In genomic region chr2:144703852-144704324, GRCh38 we compare ENCODE assay signal across 10 cellular contexts.
A peak's percentile ranks its signal among the peaks of the same experiment; 100 is the strongest.
DNase-seq lines count a peak whose midpoint lies in the region; ATAC-seq and TF ChIP-seq lines count a peak whose summit lies in the region.
"Had no signal": no experiment of that assay in that cellular context is flagged by ENCODE, and none has a peak within 500 bp of the region (broad histone marks: within the 10 kb centered on the region; RNA-seq: fewer than 3 reads in every experiment).

No MANE protein-coding gene starts in this region.

- H3K4me3 ChIP-seq in astrocyte of the cerebellum (ENCODE audit: low read depth, low read length): no peak overlapping the region
- no peak overlapping the region for H3K4me3 ChIP-seq in mesendoderm (ENCODE audit: low read length)
- H3K4me3 ChIP-seq: suprapubic skin had no signal

- no peaks in the 10 kb centered on the region for H3K4me1 ChIP-seq in mesendoderm (ENCODE audit: control insufficient read depth, low read depth, low read length)

- no peak overlapping the region for H4K8ac ChIP-seq in mesendoderm (ENCODE audit: low read depth, low read length)

- DNase-seq in Caki2 (ENCODE audit: low read depth) (peak; percentile 48), astrocyte of the cerebellum (ENCODE audit: low read depth) (peak; percentile 5), mesendoderm (peak; percentile 30), iPS-NIHi11 (ENCODE audit: low spot score) (no peak), epidermal melanocyte (ENCODE audit: insufficient read length, low spot score) (no peak), GM20000 (ENCODE audit: low spot score) (no peak)
- DNase-seq: activated CD4-positive, alpha-beta T cell treated with anti-CD3 and anti-CD28 coated beads, Interleukin-2, amount 10 ng/mL, durations not matched to agents 7 days and 5 days had no signal

- H3K36me3 ChIP-seq in mesendoderm (ENCODE audit: control insufficient read depth, insufficient read depth, low read length): no peaks in the 10 kb centered on the region
- H3K36me3 ChIP-seq: suprapubic skin had no signal

- peak overlapping the region in 3 of 4 donors; percentile 27 to 89 (median 70) for H3K4me3 Mint-ChIP-seq in IgD-negative memory B cell
- H3K4me3 Mint-ChIP-seq: activated CD4-positive, alpha-beta T cell treated with anti-CD3 and anti-CD28 coated beads, Interleukin-2, amount 10 ng/mL, durations not matched to agents 7 days and 5 days had no signal

- in situ Hi-C loops in Caki2 (cut with HindIII; ENCODE audit: low pct_unique_long_range_greater_than_20kb, low sequenced_read_pairs) (no loop called here), astrocyte of the cerebellum (cut with HindIII; ENCODE audit: low sequenced_read_pairs) (no loop called here)

- no CpG with 5 or more reads among the region's 5 CpGs for WGBS in mesendoderm (ENCODE audit: extremely low coverage, insufficient coverage, low lambda C conversion rate)

- no peak overlapping the region for H3K9ac ChIP-seq in mesendoderm (ENCODE audit: low read length)

- H3K79me2 ChIP-seq in mesendoderm (ENCODE audit: control insufficient read depth, insufficient read depth, low read length): no peaks in the 10 kb centered on the region

- H2AK5ac ChIP-seq in mesendoderm (ENCODE audit: low read length): no peak overlapping the region

- peaks cover 22 to 41% (median 34%) of the 10 kb centered on the region in 3 donors for H3K4me1 Mint-ChIP-seq in IgD-negative memory B cell
- H3K4me1 Mint-ChIP-seq: activated CD4-positive, alpha-beta T cell treated with anti-CD3 and anti-CD28 coated beads, Interleukin-2, amount 10 ng/mL, durations not matched to agents 7 days and 5 days had no signal

- H3K18ac ChIP-seq in mesendoderm (ENCODE audit: low read length): no peak overlapping the region

- no peak for ATAC-seq in GM19463 (IDR thresholded peaks at IDR 0.05; ENCODE audit: unreplicated experiment)

- no peaks in the 10 kb centered on the region for H3K79me1 ChIP-seq in mesendoderm (ENCODE audit: low read length)

- H3K36me3 Mint-ChIP-seq in IgD-negative memory B cell: no peaks in the 10 kb centered on the region

- H2BK15ac ChIP-seq in mesendoderm (replicated peaks; ENCODE audit: low read depth): no peak overlapping the region

- H4K5ac ChIP-seq in mesendoderm (ENCODE audit: low read length): no peak overlapping the region

- H3K27ac Mint-ChIP-seq in IgD-negative memory B cell: no peak overlapping the region
- H3K27ac Mint-ChIP-seq: activated CD4-positive, alpha-beta T cell treated with anti-CD3 and anti-CD28 coated beads, Interleukin-2, amount 10 ng/mL, durations not matched to agents 7 days and 5 days had no signal

- no peak overlapping the region for H3K4ac ChIP-seq in mesendoderm (ENCODE audit: low read depth, low read length)

- H3K4me2 ChIP-seq in mesendoderm (ENCODE audit: low read length): no peak overlapping the region

- H3K27me3 Mint-ChIP-seq in IgD-negative memory B cell: no peaks in the 10 kb centered on the region

- H3K23ac ChIP-seq in mesendoderm (ENCODE audit: low read length): no peak overlapping the region

- no peak overlapping the region for H3K56ac ChIP-seq in mesendoderm (ENCODE audit: low read length)

- H3K27me3 ChIP-seq in mesendoderm (ENCODE audit: insufficient read depth, low read length, poor library complexity): no peaks in the 10 kb centered on the region
- H3K27me3 ChIP-seq: suprapubic skin had no signal

- H2BK120ac ChIP-seq in mesendoderm (ENCODE audit: low read depth, low read length): no peak overlapping the region

- H2BK5ac ChIP-seq in mesendoderm (ENCODE audit: low read length): no peak overlapping the region

- H3K9me3 Mint-ChIP-seq in IgD-negative memory B cell: no peaks in the 10 kb centered on the region
- H3K9me3 Mint-ChIP-seq: activated CD4-positive, alpha-beta T cell treated with anti-CD3 and anti-CD28 coated beads, Interleukin-2, amount 10 ng/mL, durations not matched to agents 7 days and 5 days had no signal

- TF ChIP-seq CTCF in astrocyte of the cerebellum (IDR thresholded peaks at IDR 0.05; ENCODE audit: low read depth, low read length, missing control alignments) (no peak), GM20000 (IDR thresholded peaks at IDR 0.05; ENCODE audit: extremely low read depth, missing control alignments) (no peak)

- no peak overlapping the region for H3K27ac ChIP-seq in mesendoderm (ENCODE audit: low read depth, low read length)
- H3K27ac ChIP-seq: suprapubic skin had no signal

Comparison
In these comparisons a context has a peak if more than half of its experiments do, and no peak if none do; other contexts are left out.
1. DNase-seq: peak in Caki2 (single experiment), astrocyte of the cerebellum (single experiment) and mesendoderm (single experiment); none in iPS-NIHi11 (single experiment), epidermal melanocyte (single experiment) and GM20000 (single experiment).